In genomic region chr1:150622219-150622975, GRCh38 we compare ENCODE assay signal across 8 cellular contexts. TPM values are rescaled to one million over a fixed set of nuclear protein-coding genes. Genes with fewer than 3 reads are reported as not detected.
DNase-seq lines count a peak whose midpoint lies in the region; ATAC-seq lines count a peak whose summit lies in the region.

No MANE protein-coding gene starts in this region.

- H3K4me3 ChIP-seq in H7 (ENCODE audit: insufficient read depth, low read depth, low read length) (no peak overlapping the region), skeletal muscle tissue (ENCODE audit: low read length in 3 of 3) (no peak overlapping the region)

- H3K36me3 ChIP-seq in H7 (replicated peaks; ENCODE audit: control insufficient read depth, insufficient read depth, low read length) (peaks cover 54% of the 10 kb centered on the region), skeletal muscle tissue (ENCODE audit: control insufficient read depth in 3 of 3, insufficient read depth in 3 of 3, low read length in 3 of 3) (peaks cover 29 to 43% (median 43%) of the 10 kb centered on the region in 3 donors)

- H3K4me1 ChIP-seq in skeletal muscle tissue (ENCODE audit: control insufficient read depth in 3 of 3, insufficient read depth in 3 of 3, low read length in 3 of 3), result peaks cover 31 to 46% (median 32%) of the 10 kb centered on the region in 3 donors

- intact Hi-C loops in activated T-helper 2 cell treated with anti-CD3 and anti-CD28 coated beads, Interferon-gamma antibody, Interleukin-2, Interleukin-4, amounts not matched to agents 10 μg/mL and 5 μg/mL and 100 μg/mL, durations not matched to agents 14 hours and 24 hours and 36 hours (cut with micrococcal nuclease), result loop anchor here (10.0 kb wide), 1 partner anchor 258 kb away; the partner anchor contains the start of gene RPRD2
- intact Hi-C loops in left ventricle myocardium superior (cut with micrococcal nuclease), result loop anchor here (5.0 kb wide), 2 partner anchors 45 to 60 kb away; partner anchors contain the start of gene MCL1

- H3K9me3 ChIP-seq in skeletal muscle tissue (ENCODE audit: control insufficient read depth in 3 of 3, low read length in 3 of 3), result no peaks in the 10 kb centered on the region

- H3K27me3 Mint-ChIP-seq in activated T-helper 2 cell treated with anti-CD3 and anti-CD28 coated beads, Interferon-gamma antibody, Interleukin-2, Interleukin-4, amounts not matched to agents 10 μg/mL and 5 μg/mL and 100 μg/mL, durations not matched to agents 14 hours and 24 hours and 36 hours (ENCODE audit: low read depth), result no peaks in the 10 kb centered on the region

- peak; percentile 75 for DNase-seq in H7
- DNase-seq in activated T-helper 2 cell treated with anti-CD3 and anti-CD28 coated beads, Interferon-gamma antibody, Interleukin-2, Interleukin-4, amounts not matched to agents 10 μg/mL and 5 μg/mL and 100 μg/mL, durations not matched to agents 14 hours and 24 hours and 36 hours (ENCODE audit: low spot score), result no peak
- DNase-seq in left ventricle myocardium superior, result peak; percentile 74
- no peak for DNase-seq in stimulated activated CD4-positive, alpha-beta T cell treated with anti-CD3 and anti-CD28 coated beads, Interleukin-12 subunit alpha, Interleukin-12 subunit beta, amount 100 ng/mL, for 4 hours
- DNase-seq in nucleus accumbens (lab: John Stamatoyannopoulos, UW), result no peak

- peak overlapping the region; percentile 20 for H3K27ac ChIP-seq in skeletal muscle tissue (ENCODE audit: low read depth, low read length)

- H3K27me3 ChIP-seq in H7 (ENCODE audit: control insufficient read depth, insufficient read depth, low read length) (no peaks in the 10 kb centered on the region), skeletal muscle tissue (ENCODE audit: control insufficient read depth in 3 of 3, insufficient read depth in 3 of 3, low read length in 3 of 3) (no peaks in the 10 kb centered on the region)

- ATAC-seq in left ventricle myocardium superior, result peak; percentile 54
- no peak for ATAC-seq in HG02759 (IDR thresholded peaks at IDR 0.05; ENCODE audit: unreplicated experiment)
- ATAC-seq in GM18511 (IDR thresholded peaks at IDR 0.05; ENCODE audit: unreplicated experiment), result no peak

- H3K36me3 Mint-ChIP-seq in activated T-helper 2 cell treated with anti-CD3 and anti-CD28 coated beads, Interferon-gamma antibody, Interleukin-2, Interleukin-4, amounts not matched to agents 10 μg/mL and 5 μg/mL and 100 μg/mL, durations not matched to agents 14 hours and 24 hours and 36 hours (ENCODE audit: low read depth), result peaks cover 84% of the 10 kb centered on the region

- peak overlapping the region; percentile 76 for H3K27ac Mint-ChIP-seq in activated T-helper 2 cell treated with anti-CD3 and anti-CD28 coated beads, Interferon-gamma antibody, Interleukin-2, Interleukin-4, amounts not matched to agents 10 μg/mL and 5 μg/mL and 100 μg/mL, durations not matched to agents 14 hours and 24 hours and 36 hours

- peak overlapping the region; percentile 20 for H3K4me3 Mint-ChIP-seq in activated T-helper 2 cell treated with anti-CD3 and anti-CD28 coated beads, Interferon-gamma antibody, Interleukin-2, Interleukin-4, amounts not matched to agents 10 μg/mL and 5 μg/mL and 100 μg/mL, durations not matched to agents 14 hours and 24 hours and 36 hours (ENCODE audit: low read depth)

- H3K9ac ChIP-seq in skeletal muscle tissue (ENCODE audit: low read depth in 1 of 3, low read length in 3 of 3), result peak overlapping the region in 2 of 3 donors; percentile 0 to 1

- H3K9me3 Mint-ChIP-seq in activated T-helper 2 cell treated with anti-CD3 and anti-CD28 coated beads, Interferon-gamma antibody, Interleukin-2, Interleukin-4, amounts not matched to agents 10 μg/mL and 5 μg/mL and 100 μg/mL, durations not matched to agents 14 hours and 24 hours and 36 hours, result no peaks in the 10 kb centered on the region

- H3K4me1 Mint-ChIP-seq in activated T-helper 2 cell treated with anti-CD3 and anti-CD28 coated beads, Interferon-gamma antibody, Interleukin-2, Interleukin-4, amounts not matched to agents 10 μg/mL and 5 μg/mL and 100 μg/mL, durations not matched to agents 14 hours and 24 hours and 36 hours (ENCODE audit: low read depth), result peaks cover 63% of the 10 kb centered on the region

RNA-seq across cellular contexts. Expression of gene ENSA, which starts 7.0 kb away (rescaled TPM):
- 373 and 448 TPM in 2 replicates for total RNA-seq in H7 (2014; rRNA removed; shearing (Covaris generic))
- total RNA-seq in activated T-helper 2 cell treated with anti-CD3 and anti-CD28 coated beads, Interferon-gamma antibody, Interleukin-2, Interleukin-4, amounts not matched to agents 10 μg/mL and 5 μg/mL and 100 μg/mL, durations not matched to agents 14 hours and 24 hours and 36 hours, result 252 and 253 TPM in 2 replicates
- total RNA-seq in left ventricle myocardium superior, result 126 TPM
- 63.7 TPM for total RNA-seq in skeletal muscle tissue

RNA-seq across cellular contexts. Expression of gene MCL1, which starts 43.0 kb away (rescaled TPM):
- total RNA-seq in H7 (2014; rRNA removed; shearing (Covaris generic)), result 165 and 234 TPM in 2 replicates
- total RNA-seq in activated T-helper 2 cell treated with anti-CD3 and anti-CD28 coated beads, Interferon-gamma antibody, Interleukin-2, Interleukin-4, amounts not matched to agents 10 μg/mL and 5 μg/mL and 100 μg/mL, durations not matched to agents 14 hours and 24 hours and 36 hours, result 217 and 221 TPM in 2 replicates
- 93.5 TPM for total RNA-seq in left ventricle myocardium superior
- total RNA-seq in skeletal muscle tissue, result 157 TPM

Comparison
In these comparisons a context has a peak if more than half of its experiments do, and no peak if none do; other contexts are left out.
1. DNase-seq: peak in H7 (single experiment) and left ventricle myocardium superior (single experiment); none in activated T-helper 2 cell treated with anti-CD3 and anti-CD28 coated beads, Interferon-gamma antibody, Interleukin-2, Interleukin-4, amounts not matched to agents 10 μg/mL and 5 μg/mL and 100 μg/mL, durations not matched to agents 14 hours and 24 hours and 36 hours (single experiment), stimulated activated CD4-positive, alpha-beta T cell treated with anti-CD3 and anti-CD28 coated beads, Interleukin-12 subunit alpha, Interleukin-12 subunit beta, amount 100 ng/mL, for 4 hours (single experiment) and nucleus accumbens (0 of 56).